18 cellular contexts compared by ENCODE assay signal in the genomic region with DNA sequence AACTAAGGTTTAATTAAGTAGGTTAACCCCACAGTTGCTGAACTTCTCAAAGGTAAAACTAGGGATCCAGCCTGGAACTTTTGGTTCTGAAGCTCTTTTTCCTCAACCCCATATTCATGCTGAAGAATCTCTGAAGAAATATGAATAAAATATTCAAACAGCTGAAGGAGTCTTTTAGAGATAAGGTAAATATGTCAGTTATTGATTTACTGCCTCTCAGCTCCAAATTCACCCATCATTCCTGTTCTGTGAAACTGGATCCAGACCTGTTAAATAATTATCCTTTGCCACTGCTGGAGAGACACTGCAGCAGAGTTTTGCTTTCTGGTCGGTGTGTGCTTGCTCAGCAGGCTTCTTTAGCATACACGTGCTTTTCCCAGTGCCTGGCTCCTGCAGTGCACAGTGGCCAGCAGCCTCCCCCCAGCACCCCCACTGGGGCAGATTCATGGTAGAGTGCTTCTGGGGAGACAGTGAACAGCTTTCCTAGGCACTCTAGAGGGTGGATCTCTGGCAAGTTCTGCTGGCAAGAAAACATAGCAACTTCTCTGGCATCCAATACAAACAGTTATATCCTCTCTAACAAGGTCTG.
DNase-seq lines count a peak whose midpoint lies in the region; ATAC-seq and FAIRE-seq lines count a peak whose summit lies in the region.
"Had no signal": no experiment of that assay in that cellular context is flagged by ENCODE, and none has a peak within 500 bp of the region (broad histone marks: within the 10 kb centered on the region; RNA-seq: fewer than 3 reads in every experiment).

No MANE protein-coding gene starts in this region.

- FAIRE-seq in urothelium cell line (lab: Jason Lieb, UNC), result no peak
- FAIRE-seq: keratinocyte, TTC549 had no signal

- peaks cover 15% of the 10 kb centered on the region; the same call in 1 of the 2 replicates for H3K4me1 ChIP-seq in HUES48 (ENCODE audit: control insufficient read depth, insufficient read depth, low read length)
- H3K4me1 ChIP-seq: heart left ventricle had no signal

- no peaks in the 10 kb centered on the region for H3K9me3 ChIP-seq in HUES48 (ENCODE audit: control insufficient read depth, insufficient read depth, low read length)
- H3K9me3 ChIP-seq: heart left ventricle had no signal

- peaks cover 22% of the 10 kb centered on the region for H3K36me3 ChIP-seq in HUES48 (ENCODE audit: control insufficient read depth, insufficient read depth, low read length)
- H3K36me3 ChIP-seq: brain microvascular endothelial cell, heart left ventricle had no signal

- peak; percentile 15 for DNase-seq in COR-L47 (lab: John Stamatoyannopoulos, UW)
- DNase-seq in SK-N-DZ (ENCODE audit: low spot score), result peak; percentile 54
- peak; percentile 53 for DNase-seq in left kidney (ENCODE audit: low read depth, low spot score)
- DNase-seq in urothelium cell line (ENCODE audit: low spot score), result no peak
- DNase-seq: activated CD4-positive, alpha-beta T cell treated with anti-CD3 and anti-CD28 coated beads, Interleukin-2, amount 50 U/mL, for 1 hour; AML-193; brain microvascular endothelial cell; heart left ventricle; NCI-H1092; NCI-H748 treated with DMSO at 0.1 percent for 48 hours; PC-9; stimulated activated CD4-positive, alpha-beta T cell treated with anti-CD3 and anti-CD28 coated beads, Interleukin-2, amount 100 ng/mL, for 48 hours had no signal

- H3K27me3 ChIP-seq in HUES48 (ENCODE audit: control insufficient read depth, insufficient read depth, low read length), result no peaks in the 10 kb centered on the region
- H3K27me3 ChIP-seq: brain microvascular endothelial cell, heart left ventricle had no signal

- no peak overlapping the region for H3K9ac ChIP-seq in HUES48 (ENCODE audit: low read depth, low read length)
- H3K9ac ChIP-seq: parathyroid adenoma had no signal

- peak overlapping the region; percentile 26 for H3K27ac ChIP-seq in HUES48 (ENCODE audit: low read depth, low read length)
- H3K27ac ChIP-seq: brain microvascular endothelial cell, heart left ventricle, parathyroid adenoma, PC-9 had no signal

- no peak for ATAC-seq in HG03342 (IDR thresholded peaks at IDR 0.05; ENCODE audit: unreplicated experiment)
- ATAC-seq in GM18517 (IDR thresholded peaks at IDR 0.05; ENCODE audit: unreplicated experiment), result no peak

- no peak overlapping the region for H3K4me3 ChIP-seq in HUES48 (ENCODE audit: low read depth, low read length)
- H3K4me3 ChIP-seq: heart left ventricle, PC-9 had no signal
